8 cellular contexts compared by ENCODE assay signal in the genomic region with DNA sequence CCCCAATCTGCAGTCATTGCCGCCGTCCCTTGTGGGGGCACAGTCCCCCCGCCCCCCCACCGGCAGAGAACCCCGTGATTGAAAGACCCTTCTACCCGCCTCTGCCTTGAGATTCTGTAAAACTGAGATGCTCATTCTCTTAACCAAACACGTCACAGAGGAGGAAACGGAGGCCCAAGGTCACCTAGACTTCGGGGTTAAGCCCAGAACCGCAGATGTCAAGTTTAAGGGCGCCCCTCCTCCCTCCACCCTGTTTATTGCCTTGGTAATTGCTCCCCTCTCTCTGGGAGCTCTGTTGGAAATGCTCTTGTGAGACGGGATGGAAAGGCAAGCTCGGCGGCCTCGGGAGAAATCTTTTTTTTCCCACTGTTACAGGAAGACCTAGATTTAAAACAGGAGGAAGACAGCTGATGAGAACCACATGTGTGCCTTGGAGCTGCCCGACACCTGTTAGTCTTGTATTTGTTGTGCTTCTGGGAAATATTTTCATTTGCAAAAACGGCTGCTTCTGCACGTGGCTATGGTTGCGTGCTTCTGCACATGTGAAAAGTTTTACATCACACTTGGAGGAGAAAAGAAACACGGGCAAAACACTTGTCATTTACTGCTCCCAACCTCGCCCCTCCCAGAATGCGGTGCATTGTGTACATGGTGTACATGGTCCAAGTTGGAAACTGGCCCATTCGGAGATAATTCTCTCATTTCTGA. TPM values are rescaled to one million over a fixed set of nuclear protein-coding genes. Genes with fewer than 3 reads are reported as not detected.
DNase-seq lines count a peak whose midpoint lies in the region; ATAC-seq and TF ChIP-seq lines count a peak whose summit lies in the region.

No MANE protein-coding gene starts in this region.

- in situ Hi-C loops in HAP-1 (cut with MboI; ENCODE audit: low sequenced_read_pairs) (no loop called here), Panc1 (cut with HindIII; ENCODE audit: low pct_unique_long_range_greater_than_20kb, low sequenced_read_pairs) (no loop called here)

- CTCF ChIA-PET in Panc1 (lab: Charles Lee), result no interaction called here

- H3K36me3 Mint-ChIP-seq in CD14-positive monocyte, result peaks cover 37 to 55% of the 10 kb centered on the region in 2 donors

- H3K36me3 ChIP-seq in HAP-1 (replicated peaks), result peaks cover 17% of the 10 kb centered on the region
- H3K36me3 ChIP-seq in Panc1 (ENCODE audit: control insufficient read depth, insufficient read depth, low read length), result peaks cover 4% of the 10 kb centered on the region
- peaks cover 0 to 10% of the 10 kb centered on the region in 2 donors for H3K36me3 ChIP-seq in lung (ENCODE audit: control insufficient read depth in 2 of 2, insufficient read depth in 2 of 2, low read length in 2 of 2)
- peaks cover 20% of the 10 kb centered on the region for H3K36me3 ChIP-seq in upper lobe of right lung

- H3K4me1 ChIP-seq in HAP-1, result peaks cover 5% of the 10 kb centered on the region
- H3K4me1 ChIP-seq in Panc1 (ENCODE audit: control insufficient read depth, insufficient read depth, low read length), result peaks cover 14% of the 10 kb centered on the region
- peaks cover 7 to 8% of the 10 kb centered on the region in 2 donors for H3K4me1 ChIP-seq in lung (ENCODE audit: control insufficient read depth in 2 of 2, insufficient read depth in 2 of 2, low read length in 2 of 2)
- peaks cover 34% of the 10 kb centered on the region for H3K4me1 ChIP-seq in upper lobe of right lung

- POLR2A ChIA-PET in Panc1 (lab: Charles Lee), result interaction anchor here (0.7 kb wide), 1 partner anchor 18 kb away, joined by 4 read pairs; no protein-coding TSS in a partner anchor

- DNase-seq in CD14-positive monocyte (ENCODE audit: low spot score) (no peak), HAP-1 (ENCODE audit: low spot score in 2 of 2) (peak in 1 of 2 experiments; percentile 25), Panc1 (ENCODE audit: low read depth, low spot score) (no peak), lung (ENCODE audit: low spot score) (no peak), upper lobe of right lung (no peak)

- peak overlapping the region; percentile 98 for H3K4me3 Mint-ChIP-seq in CD14-positive monocyte

- H3K4me1 Mint-ChIP-seq in CD14-positive monocyte, result peaks cover 31% of the 10 kb centered on the region

- H3K4me3 ChIP-seq in HAP-1 (peak overlapping the region; percentile 95), Panc1 (ENCODE audit: low read depth in 2 of 2, low read length in 2 of 2) (peak overlapping the region; percentile 66 to 91), lung (peak overlapping the region; percentile 61), upper lobe of right lung (peak overlapping the region; percentile 97)

- H3K27me3 Mint-ChIP-seq in CD14-positive monocyte (ENCODE audit: low read depth in 3 of 3), result peaks cover 0 to 1% (median 0%) of the 10 kb centered on the region in 3 donors

- H3K9me3 Mint-ChIP-seq in CD14-positive monocyte, result no peaks in the 10 kb centered on the region

- H3K27me3 ChIP-seq in HAP-1 (ENCODE audit: low read depth) (no peaks in the 10 kb centered on the region), Panc1 (ENCODE audit: control insufficient read depth, insufficient read depth, low read length) (no peaks in the 10 kb centered on the region), lung (ENCODE audit: control insufficient read depth, insufficient read depth) (no peaks in the 10 kb centered on the region), upper lobe of right lung (no peaks in the 10 kb centered on the region)

- TSS peak; percentile 99 for BruUV-seq in Panc1 (replicated peaks; lab: Mats Ljungman, UMichigan)

- 5 to 10% methylated on average over 22 to 23 of the region's 23 CpGs for WGBS in lung, 2 donors

- peak overlapping the region; percentile 92 for H3K27ac ChIP-seq in Panc1 (ENCODE audit: low read length)
- H3K27ac ChIP-seq in cingulate gyrus (ENCODE audit: low read depth, low read length), result peak overlapping the region; percentile 85
- peak overlapping the region; percentile 86 to 96 for H3K27ac ChIP-seq in lung (ENCODE audit: low read depth in 1 of 2, low read length in 1 of 2)
- peak overlapping the region; percentile 96 for H3K27ac ChIP-seq in upper lobe of right lung

- TF ChIP-seq CTCF in CD14-positive monocyte (IDR thresholded peaks at IDR 0.05), result no peak
- TF ChIP-seq CTCF in Panc1 (IDR thresholded peaks at IDR 0.05), result no peak
- no peak for TF ChIP-seq CTCF in lung (IDR thresholded peaks at IDR 0.05; ENCODE audit: control extremely low read depth, extremely low read depth)
- TF ChIP-seq CTCF in upper lobe of right lung (IDR thresholded peaks at IDR 0.05), result no peak

- intact Hi-C loops in CD14-positive monocyte (cut with micrococcal nuclease), result loop anchor here (2.0 to 5.0 kb wide), 3 partner anchors 32 to 57 kb away; partner anchors contain the start of genes SMIM7 (in 2 of the 2), TMEM38A (in 2 of the 2) and SLC35E1 (in 1 of the 2)
- intact Hi-C loops in Panc1 (cut with micrococcal nuclease; ENCODE audit: unreplicated experiment), result no loop called here
- intact Hi-C loops in upper lobe of right lung (cut with DNase I), result loop anchor here (10.0 kb wide), 1 partner anchor 54 kb away; the partner anchor contains the start of gene SLC35E1

- ATAC-seq in Panc1 (no peak), lung (ENCODE audit: insufficient read depth, low FRiP score) (no peak), upper lobe of right lung (no peak), HG02678 (IDR thresholded peaks at IDR 0.05; ENCODE audit: unreplicated experiment) (no peak), esophagus mucosa (no peak)

- peak overlapping the region; percentile 74 to 98 (median 93) for H3K27ac Mint-ChIP-seq in CD14-positive monocyte

- no peaks in the 10 kb centered on the region for H3K9me3 ChIP-seq in HAP-1
- H3K9me3 ChIP-seq in Panc1 (ENCODE audit: control insufficient read depth, insufficient read depth, low read depth, low read length), result no peaks in the 10 kb centered on the region
- H3K9me3 ChIP-seq in lung (ENCODE audit: control insufficient read depth in 2 of 2, insufficient read depth in 1 of 2, low read length in 1 of 2), result peaks cover 0 to 2% of the 10 kb centered on the region in 2 donors
- no peaks in the 10 kb centered on the region for H3K9me3 ChIP-seq in upper lobe of right lung

RNA-seq across cellular contexts. Expression of gene MED26, which starts 1.1 kb away (rescaled TPM):
- polyA plus RNA-seq in CD14-positive monocyte (1 to 10 TPM; 1.1 to 2.1 TPM), lung (1 to 10 TPM; 7.0 to 7.4 TPM)
- total RNA-seq in Panc1 (2021; ENCODE audit: unreplicated experiment) (8.8 TPM), lung (10 to 100 TPM in 1 of 2 donors, 1 to 10 TPM in 1; 8.9 to 18.2 TPM), upper lobe of right lung (13.4 TPM), esophagus mucosa (6.3 TPM)
- polyA plus RNA-seq in Panc1 (2012; ENCODE audit: insufficient read length), result 6.6 TPM

RNA-seq across cellular contexts. Expression of gene SMIM7, which starts 30.8 kb away (rescaled TPM):
- 10 to 100 TPM; 86.7 to 91.7 TPM for polyA plus RNA-seq in CD14-positive monocyte
- total RNA-seq in Panc1 (2021; ENCODE audit: unreplicated experiment), result 70.7 TPM
- polyA plus RNA-seq in Panc1 (2012; ENCODE audit: insufficient read length), result 47.5 TPM
- 10 to 100 TPM; 78.8 to 78.9 TPM for total RNA-seq in lung
- 10 to 100 TPM; 68.0 to 86.3 TPM for polyA plus RNA-seq in lung
- total RNA-seq in upper lobe of right lung, result 76.7 TPM
- total RNA-seq in esophagus mucosa, result 50.3 TPM

RNA-seq across cellular contexts. Expression of gene TMEM38A, which starts 31.8 kb away (rescaled TPM):
- polyA plus RNA-seq in CD14-positive monocyte, result 10 to 100 TPM; 10.6 to 21.6 TPM
- 8.4 TPM for total RNA-seq in Panc1 (2021; ENCODE audit: unreplicated experiment)
- 11.7 TPM for polyA plus RNA-seq in Panc1 (2012; ENCODE audit: insufficient read length)
- total RNA-seq in lung, result 1 to 10 TPM; 3.9 to 6.2 TPM
- polyA plus RNA-seq in lung, result 1 to 10 TPM; 3.6 to 3.8 TPM
- total RNA-seq in upper lobe of right lung, result 5.1 TPM
- 1.6 TPM for total RNA-seq in esophagus mucosa

RNA-seq across cellular contexts. Expression of gene SLC35E1, which starts 56.9 kb away (rescaled TPM):
- polyA plus RNA-seq in CD14-positive monocyte (10 to 100 TPM; 12.1 to 13.5 TPM), lung (10 to 100 TPM; 24.9 to 36.4 TPM)
- total RNA-seq in Panc1 (2021; ENCODE audit: unreplicated experiment) (43.5 TPM), lung (10 to 100 TPM; 30.3 to 58.1 TPM), upper lobe of right lung (51.2 TPM), esophagus mucosa (28.4 TPM)
- polyA plus RNA-seq in Panc1 (2012; ENCODE audit: insufficient read length), result 48.2 TPM
